In the genomic region with DNA sequence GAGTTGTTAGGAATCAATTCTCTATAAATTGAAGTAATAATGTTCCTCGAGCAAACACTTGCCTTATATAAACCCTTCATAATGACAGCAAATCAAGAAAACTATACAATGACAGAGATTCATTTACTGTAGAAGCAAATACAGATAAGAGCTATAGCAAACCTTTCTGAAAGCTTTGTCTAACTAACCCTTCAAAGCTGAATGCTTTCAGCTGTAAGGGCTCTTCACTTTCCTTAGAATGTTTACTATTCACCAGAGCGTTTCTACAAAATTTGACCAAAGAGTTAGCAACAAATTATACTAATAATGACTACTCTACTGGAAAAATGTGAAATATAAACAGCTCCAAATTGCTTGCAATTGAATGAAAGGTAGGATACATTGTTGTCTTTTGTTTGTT, we compare ENCODE assay signal across 16 cellular contexts.
"Had no signal": no experiment of that assay in that cellular context is flagged by ENCODE, and none has a peak within 500 bp of the region (broad histone marks: within the 10 kb centered on the region; RNA-seq: fewer than 3 reads in every experiment).

No MANE protein-coding gene starts in this region.

- H3K9me3 ChIP-seq: gastrocnemius medialis, psoas muscle, sigmoid colon, transverse colon had no signal

- H3K36me3 ChIP-seq: gastrocnemius medialis, left ventricle myocardium inferior, sigmoid colon, transverse colon had no signal

- H3K27ac ChIP-seq: gastrocnemius medialis, left ventricle myocardium inferior, psoas muscle, sigmoid colon, transverse colon had no signal

- H3K27me3 ChIP-seq: gastrocnemius medialis, sigmoid colon, transverse colon had no signal

- H3K4me3 ChIP-seq: gastrocnemius medialis, left ventricle myocardium inferior, psoas muscle, sigmoid colon, transverse colon had no signal

- ATAC-seq: activated CD8-positive, alpha-beta memory T cell treated with anti-CD3 and anti-CD28 coated beads, Interleukin-2, amount 10 ng/mL, durations not matched to agents 7 days and 5 days; gastrocnemius medialis; psoas muscle; stimulated activated naive B cell treated with anti-CD40 and anti-IgM and Interleukin-4, amounts not matched to agents 10 μg/mL and 1 μg/mL and 100 μg/mL, for 72 hours had no signal

- H3K4me1 ChIP-seq: gastrocnemius medialis, left ventricle myocardium inferior, psoas muscle, sigmoid colon, transverse colon had no signal

- DNase-seq: activated CD4-positive, alpha-beta T cell treated with anti-CD3 and anti-CD28 coated beads, Interleukin-2, amount 50 U/mL, for 4 hours; activated CD4-positive, CD25-positive, alpha-beta regulatory T cell treated with anti-CD3 and anti-CD28 coated beads, Interleukin-2, amount 50 U/mL, for 72 hours; activated CD8-positive, alpha-beta memory T cell treated with anti-CD3 and anti-CD28 coated beads, Interleukin-2, amount 10 ng/mL, durations not matched to agents 7 days and 5 days; activated effector memory CD4-positive, alpha-beta T cell treated with Interleukin-2 at 50 U/mL for 16 hours; activated T-cell treated with anti-CD3 and anti-CD28 coated beads, Interleukin-2, amount 50 U/mL, for 24 hours; amygdala; effector memory CD4-positive, alpha-beta T cell; gastrocnemius medialis; left ventricle myocardium inferior; mesenchymal stem cell; psoas muscle; sigmoid colon; stimulated activated CD4-positive, alpha-beta T cell treated with anti-CD3 and anti-CD28 coated beads, Interleukin-2, amount 100 ng/mL, for 24 hours; stimulated activated naive B cell treated with anti-CD40 and anti-IgM and Interleukin-4, amounts not matched to agents 10 μg/mL and 1 μg/mL and 100 μg/mL, for 72 hours; substantia nigra; transverse colon had no signal
